20 cellular contexts compared by ENCODE assay signal in the genomic region with DNA sequence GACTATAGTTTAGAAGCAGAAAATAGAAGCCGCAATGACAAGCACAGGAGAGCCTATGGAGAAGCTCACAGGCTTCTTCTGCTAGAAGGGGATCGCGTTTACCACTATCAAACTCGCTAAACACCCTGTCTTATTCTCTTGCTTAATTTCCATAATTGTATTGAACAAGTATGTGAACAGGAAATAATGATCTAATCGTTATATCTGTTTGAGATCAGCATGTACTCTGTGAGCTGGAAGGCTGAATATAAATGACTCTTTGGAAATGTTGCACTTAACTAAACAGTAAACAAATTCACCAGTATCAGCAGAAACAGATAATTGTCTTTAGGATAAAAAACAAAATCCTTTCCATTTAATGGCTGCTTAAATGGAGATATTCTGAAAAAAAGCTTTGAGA. TPM values are rescaled to one million over a fixed set of nuclear protein-coding genes. Genes with fewer than 3 reads are reported as not detected.
DNase-seq lines count a peak whose midpoint lies in the region; ATAC-seq, FAIRE-seq and TF ChIP-seq lines count a peak whose summit lies in the region.
"Had no signal": no experiment of that assay in that cellular context is flagged by ENCODE, and none has a peak within 500 bp of the region (broad histone marks: within the 10 kb centered on the region; RNA-seq: fewer than 3 reads in every experiment).

No MANE protein-coding gene starts in this region.

- no peaks in the 10 kb centered on the region for H3K9me3 Mint-ChIP-seq in naive thymus-derived CD4-positive, alpha-beta T cell
- H3K9me3 Mint-ChIP-seq: CD8-positive, alpha-beta memory T cell had no signal

- H3K27ac Mint-ChIP-seq in naive thymus-derived CD4-positive, alpha-beta T cell: no peak overlapping the region

- POLR2A ChIA-PET in naive thymus-derived CD4-positive, alpha-beta T cell (lab: Charles Lee): no interaction called here

- TF ChIP-seq CTCF in upper lobe of right lung (IDR thresholded peaks at IDR 0.05): no peak

- H3K4me3 ChIP-seq in HUES48 (ENCODE audit: low read depth, low read length) (no peak overlapping the region), adipocyte (ENCODE audit: low read length) (peak overlapping the region; percentile 46), iPS-20b (ENCODE audit: low read length) (0 out of 2 replicates have a peak overlapping the region, but pooled peaks have one; percentile 24), urinary bladder (ENCODE audit: low read depth, low read length) (no peak overlapping the region), upper lobe of right lung (no peak overlapping the region)
- H3K4me3 ChIP-seq in naive thymus-derived CD4-positive, alpha-beta T cell (ENCODE audit: low read length): no peak overlapping the region
- H3K4me3 ChIP-seq: BLaER1 treated with 17β-estradiol and CSF1 and Interleukin-3, amounts not matched to agents 10 nM and 100 nM had no signal

- H3K36me3 ChIP-seq in HUES48 (ENCODE audit: control insufficient read depth, insufficient read depth, low read length): no peaks in the 10 kb centered on the region
- H3K36me3 ChIP-seq in adipocyte (ENCODE audit: control insufficient read depth, insufficient read depth, low read length, severe bottlenecking): no peaks in the 10 kb centered on the region
- H3K36me3 ChIP-seq in iPS-20b (ENCODE audit: insufficient read depth, low read depth, low read length): no peaks in the 10 kb centered on the region
- H3K36me3 ChIP-seq in urinary bladder (ENCODE audit: insufficient read depth): no peaks in the 10 kb centered on the region
- H3K36me3 ChIP-seq in upper lobe of right lung: no peaks in the 10 kb centered on the region
- H3K36me3 ChIP-seq in naive thymus-derived CD4-positive, alpha-beta T cell (ENCODE audit: control insufficient read depth in 2 of 3, insufficient read depth in 3 of 3, low read length in 3 of 3): no peaks in the 10 kb centered on the region

- H3K4me1 ChIP-seq in HUES48 (ENCODE audit: control insufficient read depth, insufficient read depth, low read length): peaks cover 40% of the 10 kb centered on the region
- H3K4me1 ChIP-seq in adipocyte (ENCODE audit: control insufficient read depth, insufficient read depth, low read length): peaks cover 53% of the 10 kb centered on the region
- H3K4me1 ChIP-seq in iPS-20b (ENCODE audit: insufficient read depth, low read length): peaks cover 34% of the 10 kb centered on the region
- no peaks in the 10 kb centered on the region for H3K4me1 ChIP-seq in urinary bladder (ENCODE audit: insufficient read depth)
- no peaks in the 10 kb centered on the region for H3K4me1 ChIP-seq in upper lobe of right lung
- H3K4me1 ChIP-seq in naive thymus-derived CD4-positive, alpha-beta T cell (ENCODE audit: control insufficient read depth in 2 of 2, insufficient read depth in 2 of 2, low read length in 2 of 2): peaks cover 12 to 24% of the 10 kb centered on the region in 2 donors

- H3K9ac ChIP-seq in HUES48 (ENCODE audit: low read depth, low read length): no peak overlapping the region
- H3K9ac ChIP-seq in adipocyte (ENCODE audit: low read length): peak overlapping the region; percentile 70
- no peak overlapping the region for H3K9ac ChIP-seq in iPS-20b (ENCODE audit: low read depth, low read length)
- H3K9ac ChIP-seq: BLaER1 treated with 17β-estradiol and CSF1 and Interleukin-3, amounts not matched to agents 10 nM and 100 nM; KMS-11 had no signal

- peaks cover 0 to 26% (median 12%) of the 10 kb centered on the region in 7 donors for H3K4me1 Mint-ChIP-seq in naive thymus-derived CD4-positive, alpha-beta T cell

- peak overlapping the region; percentile 43 for H3K27ac ChIP-seq in HUES48 (ENCODE audit: low read depth, low read length)
- H3K27ac ChIP-seq in iPS-20b (ENCODE audit: low read length): no peak overlapping the region
- peak overlapping the region; percentile 45 for H3K27ac ChIP-seq in urinary bladder (ENCODE audit: low read depth)
- H3K27ac ChIP-seq in upper lobe of right lung: no peak overlapping the region
- no peak overlapping the region for H3K27ac ChIP-seq in naive thymus-derived CD4-positive, alpha-beta T cell (ENCODE audit: low read depth, low read length)
- H3K27ac ChIP-seq: BLaER1 treated with 17β-estradiol and CSF1 and Interleukin-3, amounts not matched to agents 10 nM and 100 nM; KMS-11 had no signal

- CTCF ChIA-PET in naive thymus-derived CD4-positive, alpha-beta T cell (lab: Charles Lee): interaction anchor here (0.5 kb wide), 1 partner anchor 68 kb away, joined by 3 read pairs; no protein-coding TSS in a partner anchor

- H3K4me3 Mint-ChIP-seq in naive thymus-derived CD4-positive, alpha-beta T cell: no peak overlapping the region
- H3K4me3 Mint-ChIP-seq: CD8-positive, alpha-beta memory T cell had no signal

- no peak for FAIRE-seq in urothelium cell line (lab: Jason Lieb, UNC)

- H3K9me3 ChIP-seq in HUES48 (ENCODE audit: control insufficient read depth, insufficient read depth, low read length) (no peaks in the 10 kb centered on the region), adipocyte (ENCODE audit: control insufficient read depth, low read length) (no peaks in the 10 kb centered on the region), iPS-20b (ENCODE audit: insufficient read depth, low read depth, low read length) (no peaks in the 10 kb centered on the region), upper lobe of right lung (no peaks in the 10 kb centered on the region)
- no peaks in the 10 kb centered on the region for H3K9me3 ChIP-seq in naive thymus-derived CD4-positive, alpha-beta T cell (ENCODE audit: control insufficient read depth in 2 of 3, low read length in 3 of 3)

- peaks cover 0 to 28% (median 0%) of the 10 kb centered on the region in 5 donors for H3K27me3 Mint-ChIP-seq in naive thymus-derived CD4-positive, alpha-beta T cell
- H3K27me3 Mint-ChIP-seq: CD8-positive, alpha-beta memory T cell had no signal

- WGBS in urinary bladder: 74% methylated on average over 5 of the region's 5 CpGs

- H3K27me3 ChIP-seq in HUES48 (ENCODE audit: control insufficient read depth, insufficient read depth, low read length) (no peaks in the 10 kb centered on the region), adipocyte (replicated peaks; ENCODE audit: control insufficient read depth, insufficient read depth, low read length) (no peaks in the 10 kb centered on the region), iPS-20b (ENCODE audit: insufficient read depth, low read length) (no peaks in the 10 kb centered on the region), upper lobe of right lung (no peaks in the 10 kb centered on the region)
- H3K27me3 ChIP-seq in naive thymus-derived CD4-positive, alpha-beta T cell (ENCODE audit: control insufficient read depth in 2 of 2, insufficient read depth in 2 of 2, low read length in 2 of 2): no peaks in the 10 kb centered on the region
- H3K27me3 ChIP-seq: BLaER1 treated with 17β-estradiol and CSF1 and Interleukin-3, amounts not matched to agents 10 nM and 100 nM had no signal

- DNase-seq in adipocyte (ENCODE audit: low read depth): peak; percentile 19
- DNase-seq in urothelium cell line (ENCODE audit: low spot score): no peak
- no peak for DNase-seq in upper lobe of right lung
- no peak for DNase-seq in naive thymus-derived CD4-positive, alpha-beta T cell
- DNase-seq: ACHN; CD8-positive, alpha-beta memory T cell; GDM1; HCEC 1CT; IMR-90; NCI-H1105; NCI-H146; NCI-H2029; NCI-H2171 treated with DMSO at 0.1 percent for 48 hours; NCI-H524 treated with DMSO at 0.1 percent for 48 hours; SIG-M5 had no signal

- no peak for ATAC-seq in upper lobe of right lung
- ATAC-seq in naive thymus-derived CD4-positive, alpha-beta T cell: no peak

- intact Hi-C loops in upper lobe of right lung (cut with DNase I): no loop called here
- intact Hi-C loops in naive thymus-derived CD4-positive, alpha-beta T cell (cut with micrococcal nuclease): no loop called here

- peaks cover 0 to 4% (median 0%) of the 10 kb centered on the region in 5 donors for H3K36me3 Mint-ChIP-seq in naive thymus-derived CD4-positive, alpha-beta T cell

RNA-seq across cellular contexts. Expression of gene NEK10, which starts 15.0 kb away (rescaled TPM):
- 7.5 TPM for total RNA-seq in urinary bladder
- polyA plus RNA-seq in urinary bladder: 2.0 TPM
- total RNA-seq in upper lobe of right lung: 0.49 TPM
- total RNA-seq in naive thymus-derived CD4-positive, alpha-beta T cell: 1 to 10 TPM in 2 of 5 experiments, under 1 TPM in 3; 0.64 to 2.0 (median 0.95) TPM
- not detected for polyA plus RNA-seq in naive thymus-derived CD4-positive, alpha-beta T cell

Comparison
In these comparisons a context has a peak if more than half of its experiments do, and no peak if none do; other contexts are left out.
1. H3K27ac ChIP-seq: peak in HUES48 (single experiment) and urinary bladder (single experiment); none in iPS-20b (single experiment), upper lobe of right lung (single experiment) and naive thymus-derived CD4-positive, alpha-beta T cell (single experiment).
2. H3K4me3 ChIP-seq: peak in adipocyte (single experiment) and iPS-20b (single experiment); none in HUES48 (single experiment), urinary bladder (single experiment), upper lobe of right lung (single experiment) and naive thymus-derived CD4-positive, alpha-beta T cell (single experiment).